In genomic region chr17:50266384-50267073, GRCh38 we compare ENCODE assay signal across 10 cellular contexts. TPM values are rescaled to one million over a fixed set of nuclear protein-coding genes. Genes with fewer than 3 reads are reported as not detected.
DNase-seq lines count a peak whose midpoint lies in the region; ATAC-seq and TF ChIP-seq lines count a peak whose summit lies in the region.
"Had no signal": no experiment of that assay in that cellular context is flagged by ENCODE, and none has a peak within 500 bp of the region (broad histone marks: within the 10 kb centered on the region; RNA-seq: fewer than 3 reads in every experiment).

No MANE protein-coding gene starts in this region.

- H3K27ac Mint-ChIP-seq in brain = peak overlapping the region in 3 of 5 experiments; percentile 86 to 97 (median 89)

- no peaks in the 10 kb centered on the region for H3K36me3 Mint-ChIP-seq in brain
- H3K36me3 Mint-ChIP-seq: naive thymus-derived CD8-positive, alpha-beta T cell had no signal

- H3K27me3 Mint-ChIP-seq in brain = peaks cover 11% of the 10 kb centered on the region

- H3K36me3 ChIP-seq in lung (ENCODE audit: control insufficient read depth in 2 of 2, insufficient read depth in 2 of 2, low read length in 2 of 2) = no peaks in the 10 kb centered on the region

- WGBS in lung, 2 donors = 29 to 32% methylated on average over 13 of the region's 13 CpGs

- DNase-seq in AG08396 (ENCODE audit: low spot score) (peak; percentile 85), HuH-7 (ENCODE audit: low spot score) (peak; percentile 7), lung (ENCODE audit: low spot score) (peak; percentile 76), HuH-7.5 (ENCODE audit: low spot score) (no peak)
- DNase-seq: KBM-7; naive thymus-derived CD8-positive, alpha-beta T cell had no signal

- no peaks in the 10 kb centered on the region for H3K9me3 ChIP-seq in lung (ENCODE audit: control insufficient read depth in 2 of 2, insufficient read depth in 1 of 2, low read length in 1 of 2)

- ATAC-seq in lung (ENCODE audit: insufficient read depth, low FRiP score) (no peak), GM19395 (IDR thresholded peaks at IDR 0.05; ENCODE audit: unreplicated experiment) (no peak), HG03095 (IDR thresholded peaks at IDR 0.05; ENCODE audit: unreplicated experiment) (no peak), GM21390 (IDR thresholded peaks at IDR 0.05; ENCODE audit: unreplicated experiment) (no peak)
- ATAC-seq: naive thymus-derived CD8-positive, alpha-beta T cell had no signal

- peaks cover 0 to 2% (median 0%) of the 10 kb centered on the region in 5 experiments for H3K9me3 Mint-ChIP-seq in brain
- H3K9me3 Mint-ChIP-seq: naive thymus-derived CD8-positive, alpha-beta T cell had no signal

- H3K4me3 Mint-ChIP-seq in brain = peak overlapping the region in 3 of 5 experiments; percentile 19 to 46 (median 32)
- H3K4me3 Mint-ChIP-seq: naive thymus-derived CD8-positive, alpha-beta T cell had no signal

- no peak overlapping the region for H3K4me3 ChIP-seq in lung

- peak overlapping the region in 1 of 2 donors; percentile 30 for H3K27ac ChIP-seq in lung (ENCODE audit: low read depth in 1 of 2, low read length in 1 of 2)

- no peaks in the 10 kb centered on the region for H3K27me3 ChIP-seq in lung (ENCODE audit: control insufficient read depth, insufficient read depth)

- H3K4me1 Mint-ChIP-seq in brain = peaks cover 85% of the 10 kb centered on the region
- H3K4me1 Mint-ChIP-seq: naive thymus-derived CD8-positive, alpha-beta T cell had no signal

- H3K4me1 ChIP-seq in lung (ENCODE audit: control insufficient read depth in 2 of 2, insufficient read depth in 2 of 2, low read length in 2 of 2) = peaks cover 0 to 11% of the 10 kb centered on the region in 2 donors

- TF ChIP-seq CTCF in brain (conservative IDR thresholded peaks at IDR 0.05) = no peak
- no peak for TF ChIP-seq CTCF in lung (IDR thresholded peaks at IDR 0.05; ENCODE audit: control extremely low read depth, extremely low read depth)

RNA-seq across cellular contexts. Expression of gene TMEM92, which starts 7.7 kb away (rescaled TPM):
- polyA plus RNA-seq in brain (ENCODE audit: insufficient read depth, low read depth, low replicate concordance) (not detected), lung (1 to 10 TPM; 5.6 to 6.2 TPM)
- total RNA-seq in lung = 1 to 10 TPM in 1 of 2 donors, under 1 TPM in 1; 0.63 to 8.0 TPM
- total RNA-seq: naive thymus-derived CD8-positive, alpha-beta T cell had no signal
- polyA plus RNA-seq: naive thymus-derived CD8-positive, alpha-beta T cell had no signal
